In the genomic region with DNA sequence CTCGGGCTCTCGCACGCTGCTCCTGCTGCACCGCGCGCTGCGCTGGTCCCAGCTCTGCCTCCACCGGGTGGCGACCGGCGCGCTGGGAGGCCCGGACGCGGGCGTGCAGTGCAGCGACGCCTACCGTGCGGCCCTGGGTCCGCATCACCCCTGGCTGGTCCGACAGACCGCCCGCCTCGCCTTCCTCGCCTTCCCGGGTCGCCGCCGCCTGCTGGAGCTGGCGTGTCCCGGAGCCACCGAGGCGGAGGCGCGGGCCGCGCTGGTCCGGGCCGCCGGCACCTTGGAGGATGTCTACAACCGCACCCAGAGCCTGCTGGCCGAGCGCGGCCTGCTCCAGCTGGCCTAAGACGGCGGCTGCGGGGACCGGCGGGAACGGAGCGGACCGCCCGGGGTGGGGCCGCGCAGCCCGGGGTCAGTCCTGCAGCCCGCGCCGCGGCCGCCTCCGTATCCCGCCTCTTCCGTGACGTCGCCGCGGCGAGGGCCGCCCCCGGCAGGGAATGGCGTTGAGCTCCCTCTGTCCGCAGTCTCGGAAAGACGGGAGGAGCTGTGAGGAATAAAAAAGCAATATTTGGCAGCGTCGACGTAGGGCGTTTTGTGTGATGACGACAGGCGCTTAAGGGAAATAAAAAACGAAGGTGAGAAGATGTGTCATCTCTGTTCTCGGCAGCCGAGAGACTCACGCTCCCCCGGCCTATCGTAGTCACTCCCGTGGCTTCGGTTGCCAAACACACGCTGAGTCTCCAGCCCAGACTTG, we compare ENCODE assay signal across 1 cellular context.
A peak's percentile ranks its signal among the peaks of the same experiment; 100 is the strongest.
TF ChIP-seq lines count a peak whose summit lies in the region.

No MANE protein-coding gene starts in this region.

TF ChIP-seq in K562, 482 proteins besides CTCF, POLR2A, EP300 and RAD21 (continued from another document and continues in another):
- TF ChIP-seq, protein P1, sequence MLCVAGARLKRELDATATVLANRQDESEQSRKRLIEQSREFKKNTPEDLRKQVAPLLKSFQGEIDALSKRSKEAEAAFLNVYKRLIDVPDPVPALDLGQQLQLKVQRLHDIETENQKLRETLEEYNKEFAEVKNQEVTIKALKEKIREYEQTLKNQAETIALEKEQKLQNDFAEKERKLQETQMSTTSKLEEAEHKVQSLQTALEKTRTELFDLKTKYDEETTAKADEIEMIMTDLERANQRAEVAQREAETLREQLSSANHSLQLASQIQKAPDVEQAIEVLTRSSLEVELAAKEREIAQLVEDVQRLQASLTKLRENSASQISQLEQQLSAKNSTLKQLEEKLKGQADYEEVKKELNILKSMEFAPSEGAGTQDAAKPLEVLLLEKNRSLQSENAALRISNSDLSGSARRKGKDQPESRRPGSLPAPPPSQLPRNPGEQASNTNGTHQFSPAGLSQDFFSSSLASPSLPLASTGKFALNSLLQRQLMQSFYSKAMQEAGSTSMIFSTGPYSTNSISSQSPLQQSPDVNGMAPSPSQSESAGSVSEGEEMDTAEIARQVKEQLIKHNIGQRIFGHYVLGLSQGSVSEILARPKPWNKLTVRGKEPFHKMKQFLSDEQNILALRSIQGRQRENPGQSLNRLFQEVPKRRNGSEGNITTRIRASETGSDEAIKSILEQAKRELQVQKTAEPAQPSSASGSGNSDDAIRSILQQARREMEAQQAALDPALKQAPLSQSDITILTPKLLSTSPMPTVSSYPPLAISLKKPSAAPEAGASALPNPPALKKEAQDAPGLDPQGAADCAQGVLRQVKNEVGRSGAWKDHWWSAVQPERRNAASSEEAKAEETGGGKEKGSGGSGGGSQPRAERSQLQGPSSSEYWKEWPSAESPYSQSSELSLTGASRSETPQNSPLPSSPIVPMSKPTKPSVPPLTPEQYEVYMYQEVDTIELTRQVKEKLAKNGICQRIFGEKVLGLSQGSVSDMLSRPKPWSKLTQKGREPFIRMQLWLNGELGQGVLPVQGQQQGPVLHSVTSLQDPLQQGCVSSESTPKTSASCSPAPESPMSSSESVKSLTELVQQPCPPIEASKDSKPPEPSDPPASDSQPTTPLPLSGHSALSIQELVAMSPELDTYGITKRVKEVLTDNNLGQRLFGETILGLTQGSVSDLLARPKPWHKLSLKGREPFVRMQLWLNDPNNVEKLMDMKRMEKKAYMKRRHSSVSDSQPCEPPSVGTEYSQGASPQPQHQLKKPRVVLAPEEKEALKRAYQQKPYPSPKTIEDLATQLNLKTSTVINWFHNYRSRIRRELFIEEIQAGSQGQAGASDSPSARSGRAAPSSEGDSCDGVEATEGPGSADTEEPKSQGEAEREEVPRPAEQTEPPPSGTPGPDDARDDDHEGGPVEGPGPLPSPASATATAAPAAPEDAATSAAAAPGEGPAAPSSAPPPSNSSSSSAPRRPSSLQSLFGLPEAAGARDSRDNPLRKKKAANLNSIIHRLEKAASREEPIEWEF (CRISPR knock-in tag; IDR thresholded peaks at IDR 0.05) = no peak
- TF ChIP-seq MAZ (CRISPR knock-in tag; conservative IDR thresholded peaks at IDR 0.05 in 1 of 2, IDR thresholded peaks at IDR 0.05 in 1 of 2) (peak; percentile 70 to 84), DIDO1 (tag; IDR thresholded peaks at IDR 0.05; ENCODE audit: low read depth) (no peak), MTA2 (IDR thresholded peaks at IDR 0.05; ENCODE audit: low read depth) (no peak), DDX20 (tag; IDR thresholded peaks at IDR 0.05; ENCODE audit: low read depth) (no peak), ZNF282 (CRISPR knock-in tag; IDR thresholded peaks at IDR 0.05) (no peak; the same call in 1 of the 2 replicates), SETDB1 (IDR thresholded peaks at IDR 0.05; ENCODE audit: low read length) (no peak), ZNF778 (CRISPR knock-in tag; IDR thresholded peaks at IDR 0.05) (no peak), PHB2 (IDR thresholded peaks at IDR 0.05; ENCODE audit: low read depth) (no peak), XRCC3 (IDR thresholded peaks at IDR 0.05) (no peak), SP2 (IDR thresholded peaks at IDR 0.05; ENCODE audit: extremely low read depth, low read depth, low read length, poor library complexity, severe bottlenecking) (no peak), MCM2 (IDR thresholded peaks at IDR 0.05; ENCODE audit: low read depth) (no peak), ZNF143 (CRISPR knock-in tag; IDR thresholded peaks at IDR 0.05) (peak; percentile 16; the same call in 1 of the 2 replicates), PTTG1 (tag; IDR thresholded peaks at IDR 0.05; ENCODE audit: low read depth) (no peak), SOX6 (IDR thresholded peaks at IDR 0.05) (peak; percentile 32; the same call in 1 of the 2 replicates), CC2D1A (IDR thresholded peaks at IDR 0.05) (no peak), ARNT (IDR thresholded peaks at IDR 0.05) (no peak), MAFF (IDR thresholded peaks at IDR 0.05; ENCODE audit: low read length) (no peak), ZFP36 (IDR thresholded peaks at IDR 0.05; ENCODE audit: low read depth, low read length, partially characterized antibody) (peak; percentile 16), SAFB2 (IDR thresholded peaks at IDR 0.05; ENCODE audit: borderline replicate concordance, low read depth, low read length, severe bottlenecking) (no peak), NEUROD1 (IDR thresholded peaks at IDR 0.05; ENCODE audit: borderline replicate concordance, low read depth, low read length, partially characterized antibody) (no peak), TCF7L2 (IDR thresholded peaks at IDR 0.05; ENCODE audit: low read depth, low read length) (no peak), TFAM (CRISPR knock-in tag; conservative IDR thresholded peaks at IDR 0.05) (no peak), SIN3B (IDR thresholded peaks at IDR 0.05; ENCODE audit: low read depth) (peak; percentile 60), GABPB2 (CRISPR knock-in tag; conservative IDR thresholded peaks at IDR 0.05) (no peak), ZNF436 (CRISPR knock-in tag; IDR thresholded peaks at IDR 0.05) (no peak), BDP1 (IDR thresholded peaks at IDR 0.05; ENCODE audit: insufficient read depth, insufficient read length) (no peak), NFIC (IDR thresholded peaks at IDR 0.05) (peak; percentile 27), ZNF253 (CRISPR knock-in tag; conservative IDR thresholded peaks at IDR 0.05) (no peak), ZKSCAN1 (IDR thresholded peaks at IDR 0.05; ENCODE audit: low read depth, low read length) (peak; percentile 39; the same call in 1 of the 2 replicates), PCBP1 (IDR thresholded peaks at IDR 0.05; ENCODE audit: low read depth, low read length, poor library complexity, severe bottlenecking) (no peak), ZNF311 (CRISPR knock-in tag; IDR thresholded peaks at IDR 0.05) (no peak), HDAC1 (IDR thresholded peaks at IDR 0.05) (peak in 1 of 2 experiments; percentile 50; a peak in 1 of 4 replicates), WHSC1 (IDR thresholded peaks at IDR 0.05; ENCODE audit: low read length) (no peak), FOXJ3 (CRISPR knock-in tag; IDR thresholded peaks at IDR 0.05) (no peak), FOSL1 (tag; conservative IDR thresholded peaks at IDR 0.05) (no peak), CAMTA2 (CRISPR knock-in tag; conservative IDR thresholded peaks at IDR 0.05) (no peak), ZNF445 (CRISPR knock-in tag; IDR thresholded peaks at IDR 0.05; ENCODE audit: low read depth) (no peak), SRSF3 (IDR thresholded peaks at IDR 0.05; ENCODE audit: insufficient read depth, low read length) (no peak), ZSCAN29 (IDR thresholded peaks at IDR 0.05) (no peak), BCOR (IDR thresholded peaks at IDR 0.05) (no peak), CREM (IDR thresholded peaks at IDR 0.05; ENCODE audit: low read depth) (peak; percentile 48), HDAC6 (IDR thresholded peaks at IDR 0.05; ENCODE audit: low read depth, low read length) (no peak), BCL6 (CRISPR knock-in tag; IDR thresholded peaks at IDR 0.05) (no peak), PHTF2 (CRISPR knock-in tag; IDR thresholded peaks at IDR 0.05) (no peak), RBM39 (optimal IDR thresholded peaks at IDR 0.05; ENCODE audit: low read depth, low read length) (no peak), POU5F1 (IDR thresholded peaks at IDR 0.05; ENCODE audit: borderline replicate concordance, low read depth, low read length, partially characterized antibody) (no peak)
- TF ChIP-seq, protein P2, sequence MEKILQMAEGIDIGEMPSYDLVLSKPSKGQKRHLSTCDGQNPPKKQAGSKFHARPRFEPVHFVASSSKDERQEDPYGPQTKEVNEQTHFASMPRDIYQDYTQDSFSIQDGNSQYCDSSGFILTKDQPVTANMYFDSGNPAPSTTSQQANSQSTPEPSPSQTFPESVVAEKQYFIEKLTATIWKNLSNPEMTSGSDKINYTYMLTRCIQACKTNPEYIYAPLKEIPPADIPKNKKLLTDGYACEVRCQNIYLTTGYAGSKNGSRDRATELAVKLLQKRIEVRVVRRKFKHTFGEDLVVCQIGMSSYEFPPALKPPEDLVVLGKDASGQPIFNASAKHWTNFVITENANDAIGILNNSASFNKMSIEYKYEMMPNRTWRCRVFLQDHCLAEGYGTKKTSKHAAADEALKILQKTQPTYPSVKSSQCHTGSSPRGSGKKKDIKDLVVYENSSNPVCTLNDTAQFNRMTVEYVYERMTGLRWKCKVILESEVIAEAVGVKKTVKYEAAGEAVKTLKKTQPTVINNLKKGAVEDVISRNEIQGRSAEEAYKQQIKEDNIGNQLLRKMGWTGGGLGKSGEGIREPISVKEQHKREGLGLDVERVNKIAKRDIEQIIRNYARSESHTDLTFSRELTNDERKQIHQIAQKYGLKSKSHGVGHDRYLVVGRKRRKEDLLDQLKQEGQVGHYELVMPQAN (IDR thresholded peaks at IDR 0.05; ENCODE audit: borderline replicate concordance) = no peak
- TF ChIP-seq, protein P3, sequence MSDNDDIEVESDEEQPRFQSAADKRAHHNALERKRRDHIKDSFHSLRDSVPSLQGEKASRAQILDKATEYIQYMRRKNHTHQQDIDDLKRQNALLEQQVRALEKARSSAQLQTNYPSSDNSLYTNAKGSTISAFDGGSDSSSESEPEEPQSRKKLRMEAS (CRISPR knock-in tag; IDR thresholded peaks at IDR 0.05) = peak; percentile 90
- TF ChIP-seq, protein P4, sequence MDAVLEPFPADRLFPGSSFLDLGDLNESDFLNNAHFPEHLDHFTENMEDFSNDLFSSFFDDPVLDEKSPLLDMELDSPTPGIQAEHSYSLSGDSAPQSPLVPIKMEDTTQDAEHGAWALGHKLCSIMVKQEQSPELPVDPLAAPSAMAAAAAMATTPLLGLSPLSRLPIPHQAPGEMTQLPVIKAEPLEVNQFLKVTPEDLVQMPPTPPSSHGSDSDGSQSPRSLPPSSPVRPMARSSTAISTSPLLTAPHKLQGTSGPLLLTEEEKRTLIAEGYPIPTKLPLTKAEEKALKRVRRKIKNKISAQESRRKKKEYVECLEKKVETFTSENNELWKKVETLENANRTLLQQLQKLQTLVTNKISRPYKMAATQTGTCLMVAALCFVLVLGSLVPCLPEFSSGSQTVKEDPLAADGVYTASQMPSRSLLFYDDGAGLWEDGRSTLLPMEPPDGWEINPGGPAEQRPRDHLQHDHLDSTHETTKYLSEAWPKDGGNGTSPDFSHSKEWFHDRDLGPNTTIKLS (IDR thresholded peaks at IDR 0.05; ENCODE audit: borderline replicate concordance, low read depth) = peak; percentile 87
- TF ChIP-seq, protein P5, sequence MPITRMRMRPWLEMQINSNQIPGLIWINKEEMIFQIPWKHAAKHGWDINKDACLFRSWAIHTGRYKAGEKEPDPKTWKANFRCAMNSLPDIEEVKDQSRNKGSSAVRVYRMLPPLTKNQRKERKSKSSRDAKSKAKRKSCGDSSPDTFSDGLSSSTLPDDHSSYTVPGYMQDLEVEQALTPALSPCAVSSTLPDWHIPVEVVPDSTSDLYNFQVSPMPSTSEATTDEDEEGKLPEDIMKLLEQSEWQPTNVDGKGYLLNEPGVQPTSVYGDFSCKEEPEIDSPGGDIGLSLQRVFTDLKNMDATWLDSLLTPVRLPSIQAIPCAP (CRISPR knock-in tag; IDR thresholded peaks at IDR 0.05; ENCODE audit: borderline replicate concordance) = no peak
- TF ChIP-seq, protein P6, sequence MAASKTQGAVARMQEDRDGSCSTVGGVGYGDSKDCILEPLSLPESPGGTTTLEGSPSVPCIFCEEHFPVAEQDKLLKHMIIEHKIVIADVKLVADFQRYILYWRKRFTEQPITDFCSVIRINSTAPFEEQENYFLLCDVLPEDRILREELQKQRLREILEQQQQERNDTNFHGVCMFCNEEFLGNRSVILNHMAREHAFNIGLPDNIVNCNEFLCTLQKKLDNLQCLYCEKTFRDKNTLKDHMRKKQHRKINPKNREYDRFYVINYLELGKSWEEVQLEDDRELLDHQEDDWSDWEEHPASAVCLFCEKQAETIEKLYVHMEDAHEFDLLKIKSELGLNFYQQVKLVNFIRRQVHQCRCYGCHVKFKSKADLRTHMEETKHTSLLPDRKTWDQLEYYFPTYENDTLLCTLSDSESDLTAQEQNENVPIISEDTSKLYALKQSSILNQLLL (CRISPR knock-in tag; IDR thresholded peaks at IDR 0.05; ENCODE audit: borderline replicate concordance) = no peak
- TF ChIP-seq, protein P7, sequence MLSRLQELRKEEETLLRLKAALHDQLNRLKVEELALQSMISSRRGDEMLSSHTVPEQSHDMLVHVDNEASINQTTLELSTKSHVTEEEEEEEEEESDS (CRISPR knock-in tag; IDR thresholded peaks at IDR 0.05) = no peak
- TF ChIP-seq, protein P8, sequence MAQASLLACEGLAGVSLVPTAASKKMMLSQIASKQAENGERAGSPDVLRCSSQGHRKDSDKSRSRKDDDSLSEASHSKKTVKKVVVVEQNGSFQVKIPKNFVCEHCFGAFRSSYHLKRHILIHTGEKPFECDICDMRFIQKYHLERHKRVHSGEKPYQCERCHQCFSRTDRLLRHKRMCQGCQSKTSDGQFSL (CRISPR knock-in tag; IDR thresholded peaks at IDR 0.05) = 0 out of 2 replicates have a peak, but pooled peaks have one; percentile 44
- TF ChIP-seq, protein P8 (tag; IDR thresholded peaks at IDR 0.05) = no peak
- TF ChIP-seq, protein P9, sequence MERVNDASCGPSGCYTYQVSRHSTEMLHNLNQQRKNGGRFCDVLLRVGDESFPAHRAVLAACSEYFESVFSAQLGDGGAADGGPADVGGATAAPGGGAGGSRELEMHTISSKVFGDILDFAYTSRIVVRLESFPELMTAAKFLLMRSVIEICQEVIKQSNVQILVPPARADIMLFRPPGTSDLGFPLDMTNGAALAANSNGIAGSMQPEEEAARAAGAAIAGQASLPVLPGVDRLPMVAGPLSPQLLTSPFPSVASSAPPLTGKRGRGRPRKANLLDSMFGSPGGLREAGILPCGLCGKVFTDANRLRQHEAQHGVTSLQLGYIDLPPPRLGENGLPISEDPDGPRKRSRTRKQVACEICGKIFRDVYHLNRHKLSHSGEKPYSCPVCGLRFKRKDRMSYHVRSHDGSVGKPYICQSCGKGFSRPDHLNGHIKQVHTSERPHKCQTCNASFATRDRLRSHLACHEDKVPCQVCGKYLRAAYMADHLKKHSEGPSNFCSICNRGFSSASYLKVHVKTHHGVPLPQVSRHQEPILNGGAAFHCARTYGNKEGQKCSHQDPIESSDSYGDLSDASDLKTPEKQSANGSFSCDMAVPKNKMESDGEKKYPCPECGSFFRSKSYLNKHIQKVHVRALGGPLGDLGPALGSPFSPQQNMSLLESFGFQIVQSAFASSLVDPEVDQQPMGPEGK (CRISPR knock-in tag; IDR thresholded peaks at IDR 0.05; ENCODE audit: borderline replicate concordance) = no peak
